27 cellular contexts compared by ENCODE assay signal in genomic region chr4:31455612-31456011, GRCh38.
"Had no signal": no experiment of that assay in that cellular context is flagged by ENCODE, and none has a peak within 500 bp of the region (broad histone marks: within the 10 kb centered on the region; RNA-seq: fewer than 3 reads in every experiment).

No MANE protein-coding gene starts in this region.

- H3K27ac Mint-ChIP-seq: memory B cell; natural killer cell treated with Interleukin-12 subunit alpha and Interleukin-12 subunit beta and Interleukin-15 and Interleukin-18, amount 100 ng/mL, for 72 hours; stimulated activated effector memory CD8-positive, alpha-beta T cell treated with anti-CD3 and anti-CD28 coated beads, Interleukin-12 subunit alpha, Interleukin-12 subunit beta, amount 100 ng/mL, for 72 hours had no signal

- H3K27me3 Mint-ChIP-seq: memory B cell; natural killer cell treated with Interleukin-12 subunit alpha and Interleukin-12 subunit beta and Interleukin-15 and Interleukin-18, amount 100 ng/mL, for 72 hours had no signal

- H3K4me2 ChIP-seq: hepatocyte had no signal

- H3K79me2 ChIP-seq: hepatocyte had no signal

- H3K36me3 ChIP-seq: esophagus muscularis mucosa, gastroesophageal sphincter, heart left ventricle, ovary, sigmoid colon, stomach, thyroid gland, vagina had no signal

- ATAC-seq: foreskin keratinocyte; gastroesophageal sphincter; heart left ventricle; left lobe of liver; natural killer cell treated with Interleukin-12 subunit alpha and Interleukin-12 subunit beta and Interleukin-15 and Interleukin-18, amount 100 ng/mL, for 72 hours; psoas muscle; right cardiac atrium; stimulated activated effector memory CD8-positive, alpha-beta T cell treated with anti-CD3 and anti-CD28 coated beads, Interleukin-12 subunit alpha, Interleukin-12 subunit beta, amount 100 ng/mL, for 72 hours had no signal

- H2AFZ ChIP-seq: hepatocyte had no signal

- H3K36me3 Mint-ChIP-seq: memory B cell; stimulated activated effector memory CD8-positive, alpha-beta T cell treated with anti-CD3 and anti-CD28 coated beads, Interleukin-12 subunit alpha, Interleukin-12 subunit beta, amount 100 ng/mL, for 72 hours had no signal

- H3K4me3 Mint-ChIP-seq: memory B cell; natural killer cell treated with Interleukin-12 subunit alpha and Interleukin-12 subunit beta and Interleukin-15 and Interleukin-18, amount 100 ng/mL, for 72 hours; neural crest cell; stimulated activated effector memory CD8-positive, alpha-beta T cell treated with anti-CD3 and anti-CD28 coated beads, Interleukin-12 subunit alpha, Interleukin-12 subunit beta, amount 100 ng/mL, for 72 hours had no signal

- H3K9me3 ChIP-seq: esophagus muscularis mucosa, gastroesophageal sphincter, ovary, psoas muscle, stomach, thyroid gland, vagina had no signal

- H3K4me1 Mint-ChIP-seq: memory B cell; neural crest cell; stimulated activated effector memory CD8-positive, alpha-beta T cell treated with anti-CD3 and anti-CD28 coated beads, Interleukin-12 subunit alpha, Interleukin-12 subunit beta, amount 100 ng/mL, for 72 hours had no signal

- H3K4me1 ChIP-seq: esophagus muscularis mucosa, foreskin keratinocyte, gastroesophageal sphincter, heart left ventricle, psoas muscle, sigmoid colon, stomach, vagina had no signal

- H3K4me3 ChIP-seq: esophagus muscularis mucosa, gastroesophageal sphincter, heart left ventricle, hepatocyte, lung, ovary, psoas muscle, sigmoid colon, stomach, thyroid gland, vagina had no signal

- DNase-seq: dermis blood vessel endothelial cell; effector memory CD4-positive, alpha-beta T cell; foreskin keratinocyte; heart left ventricle; kidney; occipital lobe; ovary; posterior cingulate gyrus; psoas muscle; right cardiac atrium; sigmoid colon; stimulated activated CD4-positive, alpha-beta T cell treated with anti-CD3 and anti-CD28 coated beads, Interleukin-2, amount 100 ng/mL, for 24 hours; stimulated activated CD4-positive, alpha-beta T cell treated with anti-CD3 and anti-CD28 coated beads, Interleukin-4, amount 100 ng/mL, for 24 hours; stimulated activated naive CD4-positive, alpha-beta T cell treated with Interleukin-2 at 50 U/mL for 16 hours; stomach; thyroid gland; trophoblast cell had no signal

- H3K27me3 ChIP-seq: esophagus muscularis mucosa, foreskin keratinocyte, gastroesophageal sphincter, heart left ventricle, hepatocyte, ovary, sigmoid colon, stomach, thyroid gland, vagina had no signal

- H3K27ac ChIP-seq: esophagus muscularis mucosa, foreskin keratinocyte, gastroesophageal sphincter, heart left ventricle, hepatocyte, ovary, psoas muscle, sigmoid colon, stomach, thyroid gland, vagina had no signal
